19 cellular contexts compared by ENCODE assay signal in genomic region chr1:5503556-5504363, GRCh38.
"Had no signal": no experiment of that assay in that cellular context is flagged by ENCODE, and none has a peak within 500 bp of the region (broad histone marks: within the 10 kb centered on the region; RNA-seq: fewer than 3 reads in every experiment).

No MANE protein-coding gene starts in this region.

- H3K9me3 Mint-ChIP-seq: activated B cell treated with CpG ODN at 0.5 μM for 24 hours; activated CD8-positive, alpha-beta T cell treated with anti-CD3 and anti-CD28 coated beads for 36 hours; activated naive CD4-positive, alpha-beta T cell treated with anti-CD3 and anti-CD28 coated beads, Interleukin-2, amount 50 U/mL, for 72 hours; mesothelial cell of epicardium; natural killer cell treated with Interleukin-12 subunit alpha and Interleukin-12 subunit beta and Interleukin-15 and Interleukin-18, amount 100 ng/mL, for 72 hours had no signal

- H3K4me1 ChIP-seq: adrenal gland, foreskin keratinocyte had no signal

- H3K27ac ChIP-seq: adrenal gland, foreskin keratinocyte, hepatocyte had no signal

- FAIRE-seq: colon, islet of Langerhans had no signal

- H3K4me2 ChIP-seq: hepatocyte had no signal

- H2AFZ ChIP-seq: hepatocyte had no signal

- H3K36me3 ChIP-seq: adrenal gland had no signal

- H3K9me3 ChIP-seq: adrenal gland had no signal

- ATAC-seq: activated CD8-positive, alpha-beta T cell treated with anti-CD3 and anti-CD28 coated beads for 36 hours; activated naive CD4-positive, alpha-beta T cell treated with anti-CD3 and anti-CD28 coated beads, Interleukin-2, amount 50 U/mL, for 72 hours; left colon; natural killer cell treated with Interleukin-12 subunit alpha and Interleukin-12 subunit beta and Interleukin-15 and Interleukin-18, amount 100 ng/mL, for 72 hours; stimulated activated naive CD8-positive, alpha-beta T cell treated with anti-CD3 and anti-CD28 coated beads, Interleukin-15, Interleukin-2, amounts not matched to agents 100 U/mL and 50 U/mL, for 24 hours had no signal

- H3K27ac Mint-ChIP-seq: activated B cell treated with CpG ODN at 0.5 μM for 24 hours; activated CD8-positive, alpha-beta T cell treated with anti-CD3 and anti-CD28 coated beads for 36 hours; mesothelial cell of epicardium; natural killer cell treated with Interleukin-12 subunit alpha and Interleukin-12 subunit beta and Interleukin-15 and Interleukin-18, amount 100 ng/mL, for 72 hours had no signal

- H3K4me3 Mint-ChIP-seq: activated B cell treated with CpG ODN at 0.5 μM for 24 hours; activated CD8-positive, alpha-beta T cell treated with anti-CD3 and anti-CD28 coated beads for 36 hours; mesothelial cell of epicardium; natural killer cell treated with Interleukin-12 subunit alpha and Interleukin-12 subunit beta and Interleukin-15 and Interleukin-18, amount 100 ng/mL, for 72 hours had no signal

- H3K4me3 ChIP-seq: adrenal gland, dorsolateral prefrontal cortex, hepatocyte, lung had no signal

- H3K4me1 Mint-ChIP-seq: activated B cell treated with CpG ODN at 0.5 μM for 24 hours had no signal

- H3K27me3 ChIP-seq: adrenal gland, dorsolateral prefrontal cortex, hepatocyte had no signal

- H3K27me3 Mint-ChIP-seq: activated CD8-positive, alpha-beta T cell treated with anti-CD3 and anti-CD28 coated beads for 36 hours had no signal

- DNase-seq: activated B cell treated with CpG ODN at 0.5 μM for 24 hours; activated CD4-positive, alpha-beta T cell treated with anti-CD3 and anti-CD28 coated beads for 48 hours; activated CD8-positive, alpha-beta T cell treated with anti-CD3 and anti-CD28 coated beads for 36 hours; activated T-cell treated with anti-CD3 and anti-CD28 coated beads, Interleukin-2, amount 50 U/mL, for 1 hour; adrenal gland; foreskin keratinocyte; left colon; occipital lobe; stimulated activated CD4-positive, alpha-beta T cell treated with anti-CD3 and anti-CD28 coated beads, Interleukin-2, amount 100 ng/mL, for 24 hours; stimulated activated naive CD8-positive, alpha-beta T cell treated with anti-CD3 and anti-CD28 coated beads, Interleukin-15, Interleukin-2, amounts not matched to agents 100 U/mL and 50 U/mL, for 24 hours; trophoblast cell had no signal

- H3K36me3 Mint-ChIP-seq: activated naive CD4-positive, alpha-beta T cell treated with anti-CD3 and anti-CD28 coated beads, Interleukin-2, amount 50 U/mL, for 72 hours; mesothelial cell of epicardium; natural killer cell treated with Interleukin-12 subunit alpha and Interleukin-12 subunit beta and Interleukin-15 and Interleukin-18, amount 100 ng/mL, for 72 hours had no signal

- H3K79me2 ChIP-seq: hepatocyte had no signal
